ENCODE assay signal across 15 cellular contexts in genomic region chr4:111020961-111021360, GRCh38.
"Had no signal": no experiment of that assay in that cellular context is flagged by ENCODE, and none has a peak within 500 bp of the region (broad histone marks: within the 10 kb centered on the region; RNA-seq: fewer than 3 reads in every experiment).

No MANE protein-coding gene starts in this region.

- H3K4me3 ChIP-seq: esophagus muscularis mucosa, gastroesophageal sphincter, mucosa of descending colon, sigmoid colon, skin epidermis, stomach had no signal

- H3K9me3 ChIP-seq: esophagus muscularis mucosa, gastroesophageal sphincter, mucosa of descending colon, sigmoid colon, stomach had no signal

- H3K27me3 ChIP-seq: esophagus muscularis mucosa, gastroesophageal sphincter, sigmoid colon, stomach had no signal

- H3K27ac ChIP-seq: epithelial cell of prostate, esophagus muscularis mucosa, gastroesophageal sphincter, sigmoid colon, skin epidermis, stomach had no signal

- H3K4me1 ChIP-seq: esophagus muscularis mucosa, gastroesophageal sphincter, sigmoid colon, stomach had no signal

- DNase-seq: effector memory CD4-positive, alpha-beta T cell; glutamatergic neuron; kidney glomerular epithelial cell; mucosa of descending colon; natural killer cell; posterior cingulate gyrus; sigmoid colon; stimulated activated CD4-positive, alpha-beta T cell treated with anti-CD3 and anti-CD28 coated beads, Interleukin-12 subunit alpha, Interleukin-12 subunit beta, amount 100 ng/mL, for 4 hours; stimulated activated naive CD4-positive, alpha-beta T cell; stomach; substantia nigra had no signal

- H3K36me3 ChIP-seq: esophagus muscularis mucosa, gastroesophageal sphincter, sigmoid colon, stomach had no signal
